ENCODE assay signal across 8 cellular contexts in genomic region chr1:115838805-115839705, GRCh38. TPM values are rescaled to one million over a fixed set of nuclear protein-coding genes. Genes with fewer than 3 reads are reported as not detected.
A peak's percentile ranks its signal among the peaks of the same experiment; 100 is the strongest.
DNase-seq lines count a peak whose midpoint lies in the region; ATAC-seq and TF ChIP-seq lines count a peak whose summit lies in the region.

No MANE protein-coding gene starts in this region.

- H3K4me1 ChIP-seq in left lung (peaks cover 19 to 24% of the 10 kb centered on the region in 2 donors), subcutaneous abdominal adipose tissue (ENCODE audit: control insufficient read depth in 5 of 5, insufficient read depth in 5 of 5, low read length in 5 of 5) (peaks cover 0 to 23% (median 21%) of the 10 kb centered on the region in 5 donors), Peyer's patch (peaks cover 0 to 24% (median 5%) of the 10 kb centered on the region in 4 donors)

- peaks cover 2% of the 10 kb centered on the region for H3K36me3 Mint-ChIP-seq in central memory CD8-positive, alpha-beta T cell (ENCODE audit: insufficient read depth)

- H3K27ac ChIP-seq in left lung (no peak overlapping the region), subcutaneous abdominal adipose tissue (ENCODE audit: low read depth, low read length) (no peak overlapping the region), Peyer's patch (no peak overlapping the region)

- TF ChIP-seq CTCF in left lung (IDR thresholded peaks at IDR 0.05): no peak
- TF ChIP-seq CTCF in Peyer's patch (IDR thresholded peaks at IDR 0.05): no peak

- H3K9me3 Mint-ChIP-seq in central memory CD8-positive, alpha-beta T cell: no peaks in the 10 kb centered on the region

- H3K27me3 Mint-ChIP-seq in central memory CD8-positive, alpha-beta T cell: peaks cover 74% of the 10 kb centered on the region

- ATAC-seq in central memory CD8-positive, alpha-beta T cell (replicated peaks; ENCODE audit: extremely low read depth, poor library complexity, severe bottlenecking): no peak
- ATAC-seq in left lung (peak; percentile 71), HG02870 (IDR thresholded peaks at IDR 0.05; ENCODE audit: unreplicated experiment) (no peak)

- H3K4me3 Mint-ChIP-seq in central memory CD8-positive, alpha-beta T cell: peak overlapping the region; percentile 60

- peak overlapping the region; percentile 43 for H3K4me3 ChIP-seq in MG63
- peak overlapping the region; percentile 19 to 25 for H3K4me3 ChIP-seq in left lung
- H3K4me3 ChIP-seq in subcutaneous abdominal adipose tissue (ENCODE audit: low read depth in 1 of 5, low read length in 5 of 5): peak overlapping the region in 4 of 5 donors; percentile 32 to 55 (median 41)
- H3K4me3 ChIP-seq in Peyer's patch: peak overlapping the region in 2 of 4 donors; percentile 32 to 39

- H3K36me3 ChIP-seq in MG63: no peaks in the 10 kb centered on the region
- no peaks in the 10 kb centered on the region for H3K36me3 ChIP-seq in left lung
- no peaks in the 10 kb centered on the region for H3K36me3 ChIP-seq in subcutaneous abdominal adipose tissue (ENCODE audit: control insufficient read depth in 5 of 5, insufficient read depth in 5 of 5, low read length in 5 of 5)
- H3K36me3 ChIP-seq in Peyer's patch: no peaks in the 10 kb centered on the region

- H3K27me3 ChIP-seq in MG63 (peaks cover 46% of the 10 kb centered on the region), left lung (peaks cover 71 to 97% of the 10 kb centered on the region in 2 donors), subcutaneous abdominal adipose tissue (ENCODE audit: control insufficient read depth in 5 of 5, insufficient read depth in 4 of 5, low read length in 5 of 5) (peaks cover 33 to 65% (median 54%) of the 10 kb centered on the region in 5 donors), Peyer's patch (peaks cover 0 to 42% of the 10 kb centered on the region in 2 donors)

- DNase-seq in Daoy (ENCODE audit: low read depth) (peak; percentile 80), MG63 (peak; percentile 68), left lung (peak in 1 of 2 donors; percentile 83), Peyer's patch (no peak), NCI-H2081 treated with DMSO at 0.1 percent for 48 hours (lab: John Stamatoyannopoulos, UW) (no peak)
- DNase-seq in central memory CD8-positive, alpha-beta T cell (ENCODE audit: low spot score in 2 of 2): no peak

- H3K27ac Mint-ChIP-seq in central memory CD8-positive, alpha-beta T cell (ENCODE audit: low read depth): no peak overlapping the region

- intact Hi-C loops in left lung (cut with DNase I): no loop called here

- H3K9me3 ChIP-seq in MG63: no peaks in the 10 kb centered on the region
- H3K9me3 ChIP-seq in left lung: no peaks in the 10 kb centered on the region
- H3K9me3 ChIP-seq in subcutaneous abdominal adipose tissue (ENCODE audit: control insufficient read depth in 5 of 5, low read length in 5 of 5): no peaks in the 10 kb centered on the region
- no peaks in the 10 kb centered on the region for H3K9me3 ChIP-seq in Peyer's patch

- TF ChIP-seq POLR2A in Peyer's patch (IDR thresholded peaks at IDR 0.05): no peak

- H3K9ac ChIP-seq in subcutaneous abdominal adipose tissue (ENCODE audit: low read length in 5 of 5): no peak overlapping the region

- peaks cover 6% of the 10 kb centered on the region for H3K4me1 Mint-ChIP-seq in central memory CD8-positive, alpha-beta T cell

RNA-seq across cellular contexts. Expression of gene NHLH2, which starts 1.9 kb away (rescaled TPM):
- total RNA-seq in Daoy (2014; rRNA removed; shearing (Covaris generic)): 0.34 and 1.9 TPM in 2 replicates
- not detected in 2 replicates for total RNA-seq in MG63 (2014; rRNA removed; shearing (Covaris generic); ENCODE audit: low replicate concordance)
- total RNA-seq in left lung: not detected
- not detected for total RNA-seq in Peyer's patch

Comparison
In these comparisons a context has a peak if more than half of its experiments do, and no peak if none do; other contexts are left out.
1. DNase-seq: peak in Daoy (single experiment) and MG63 (single experiment); none in central memory CD8-positive, alpha-beta T cell (0 of 2), Peyer's patch (0 of 3) and NCI-H2081 treated with DMSO at 0.1 percent for 48 hours (single experiment).